Comparison of ENCODE assay signal across 10 cellular contexts in the genomic region with DNA sequence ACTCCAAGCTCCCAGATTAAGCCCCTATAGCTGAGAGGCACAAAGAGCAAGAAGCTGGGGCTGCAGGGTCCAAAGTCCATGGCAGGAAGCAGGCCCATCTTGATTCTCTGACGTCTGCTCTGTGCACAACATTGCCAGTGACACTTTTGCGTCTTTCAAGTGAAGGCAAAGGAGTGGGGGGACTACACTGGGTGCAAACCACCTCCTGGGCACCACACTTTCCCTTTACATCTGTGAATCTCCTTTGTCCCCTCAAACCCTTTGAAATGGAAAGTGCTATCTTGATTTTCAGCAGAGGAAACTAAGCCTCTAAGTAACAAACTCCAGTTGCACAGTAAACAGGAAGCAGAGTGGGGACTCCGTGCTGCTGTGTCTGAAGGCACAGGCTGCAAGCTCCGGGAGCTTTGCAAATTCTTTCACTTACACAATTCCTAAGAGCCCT.
DNase-seq lines count a peak whose midpoint lies in the region; ATAC-seq and TF ChIP-seq lines count a peak whose summit lies in the region.
"Had no signal": no experiment of that assay in that cellular context is flagged by ENCODE, and none has a peak within 500 bp of the region (broad histone marks: within the 10 kb centered on the region; RNA-seq: fewer than 3 reads in every experiment).

No MANE protein-coding gene starts in this region.

- no peak overlapping the region for H3K27ac Mint-ChIP-seq in central memory CD8-positive, alpha-beta T cell (ENCODE audit: low read depth)
- no peak overlapping the region for H3K27ac Mint-ChIP-seq in memory B cell
- H3K27ac Mint-ChIP-seq: activated CD8-positive, alpha-beta memory T cell treated with anti-CD3 and anti-CD28 coated beads, Interleukin-2, amount 10 ng/mL, durations not matched to agents 7 days and 5 days; nephron progenitor cell had no signal

- H3K27me3 Mint-ChIP-seq in central memory CD8-positive, alpha-beta T cell, result no peaks in the 10 kb centered on the region
- H3K27me3 Mint-ChIP-seq in memory B cell, result peaks cover 4% of the 10 kb centered on the region
- H3K27me3 Mint-ChIP-seq: activated CD8-positive, alpha-beta memory T cell treated with anti-CD3 and anti-CD28 coated beads, Interleukin-2, amount 10 ng/mL, durations not matched to agents 7 days and 5 days had no signal

- H3K36me3 Mint-ChIP-seq in central memory CD8-positive, alpha-beta T cell (ENCODE audit: insufficient read depth), result no peaks in the 10 kb centered on the region
- peaks cover 7% of the 10 kb centered on the region for H3K36me3 Mint-ChIP-seq in memory B cell
- H3K36me3 Mint-ChIP-seq: activated CD8-positive, alpha-beta memory T cell treated with anti-CD3 and anti-CD28 coated beads, Interleukin-2, amount 10 ng/mL, durations not matched to agents 7 days and 5 days had no signal

- no peaks in the 10 kb centered on the region for H3K4me1 Mint-ChIP-seq in central memory CD8-positive, alpha-beta T cell
- H3K4me1 Mint-ChIP-seq in memory B cell, result peaks cover 6% of the 10 kb centered on the region

- peak; percentile 56 for ATAC-seq in central memory CD8-positive, alpha-beta T cell (replicated peaks; ENCODE audit: extremely low read depth, poor library complexity, severe bottlenecking)
- ATAC-seq in memory B cell (ENCODE audit: low read depth), result no peak
- ATAC-seq: activated CD8-positive, alpha-beta memory T cell treated with anti-CD3 and anti-CD28 coated beads, Interleukin-2, amount 10 ng/mL, durations not matched to agents 7 days and 5 days had no signal

- DNase-seq in AG20443 (ENCODE audit: low spot score) (peak; percentile 52), GM10266 (ENCODE audit: extremely low spot score) (peak; percentile 18), memory B cell (ENCODE audit: low spot score in 2 of 2) (no peak), HK-2 (ENCODE audit: unreplicated experiment) (no peak), NCI-H1048 (lab: John Stamatoyannopoulos, UW) (no peak), substantia nigra (lab: John Stamatoyannopoulos, UW) (no peak)
- no peak for DNase-seq in central memory CD8-positive, alpha-beta T cell (ENCODE audit: low spot score in 2 of 2)
- DNase-seq in effector CD8-positive, alpha-beta T cell (lab: John Stamatoyannopoulos, UW), result no peak
- DNase-seq: activated CD8-positive, alpha-beta memory T cell treated with anti-CD3 and anti-CD28 coated beads, Interleukin-2, amount 10 ng/mL, durations not matched to agents 7 days and 5 days; nephron progenitor cell had no signal

- TF ChIP-seq CTCF in GM10266 (IDR thresholded peaks at IDR 0.05; ENCODE audit: control insufficient read depth, insufficient read depth, low read depth, missing control alignments), result no peak

- H3K27ac ChIP-seq in substantia nigra (ENCODE audit: low read depth, low read length, poor library complexity, severe bottlenecking), result no peak overlapping the region

- H3K4me3 Mint-ChIP-seq in central memory CD8-positive, alpha-beta T cell, result no peak overlapping the region
- peak overlapping the region; percentile 52 for H3K4me3 Mint-ChIP-seq in memory B cell
- H3K4me3 Mint-ChIP-seq: activated CD8-positive, alpha-beta memory T cell treated with anti-CD3 and anti-CD28 coated beads, Interleukin-2, amount 10 ng/mL, durations not matched to agents 7 days and 5 days; nephron progenitor cell had no signal

- H3K9me3 Mint-ChIP-seq in central memory CD8-positive, alpha-beta T cell, result no peaks in the 10 kb centered on the region
- peaks cover 2% of the 10 kb centered on the region for H3K9me3 Mint-ChIP-seq in memory B cell

Comparison
In these comparisons a context has a peak if more than half of its experiments do, and no peak if none do; other contexts are left out.
1. DNase-seq: peak in AG20443 (single experiment) and GM10266 (single experiment); none in central memory CD8-positive, alpha-beta T cell (0 of 2), memory B cell (0 of 2), HK-2 (single experiment), NCI-H1048 (single experiment), substantia nigra (0 of 49) and effector CD8-positive, alpha-beta T cell (single experiment).